ENCODE assay signal across 28 cellular contexts in the genomic region with DNA sequence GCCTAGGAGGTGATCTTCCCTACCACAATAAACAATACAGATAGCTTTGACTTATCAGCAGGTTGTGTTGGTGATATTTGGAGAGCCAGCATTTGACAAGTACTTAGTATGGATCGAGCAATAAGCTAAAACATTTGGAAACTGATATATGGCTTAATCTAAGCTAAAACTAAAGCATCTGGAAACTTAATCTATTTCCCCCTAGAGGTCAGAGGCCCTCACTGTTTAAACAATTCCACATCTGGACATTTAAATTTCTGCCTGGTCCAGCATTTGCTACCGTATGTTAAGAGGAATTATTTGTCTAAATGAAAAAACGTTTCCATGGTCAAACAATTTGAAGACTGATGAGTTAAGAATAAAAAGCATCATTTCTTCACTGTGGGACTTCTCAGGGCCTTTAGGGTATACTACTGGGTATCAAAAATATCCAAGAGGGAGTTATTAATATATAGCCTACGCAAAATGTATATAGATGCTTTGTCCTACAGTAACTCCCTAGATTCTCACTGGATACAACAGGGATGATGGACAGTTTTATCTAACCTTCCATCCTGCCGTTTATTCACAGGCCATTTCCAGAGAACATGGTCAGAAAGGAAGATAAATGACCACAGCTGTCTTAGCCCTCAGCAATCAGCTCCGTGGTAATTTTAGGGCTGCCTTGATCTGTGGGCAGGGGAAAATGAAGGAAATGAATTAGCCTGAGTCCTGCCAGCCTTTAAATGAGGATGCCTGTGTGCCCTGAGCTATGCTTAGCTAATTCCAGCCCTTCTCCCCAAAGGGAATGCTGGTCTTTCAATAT.
DNase-seq lines count a peak whose midpoint lies in the region; ATAC-seq and TF ChIP-seq lines count a peak whose summit lies in the region.
"Had no signal": no experiment of that assay in that cellular context is flagged by ENCODE, and none has a peak within 500 bp of the region (broad histone marks: within the 10 kb centered on the region; RNA-seq: fewer than 3 reads in every experiment).

No MANE protein-coding gene starts in this region.

- H3K9me3 ChIP-seq in cardiac muscle cell (ENCODE audit: low read depth) (peaks cover 3% of the 10 kb centered on the region), skeletal muscle tissue (ENCODE audit: control insufficient read depth in 3 of 3, low read length in 3 of 3) (no peaks in the 10 kb centered on the region), tibial artery (no peaks in the 10 kb centered on the region)
- H3K9me3 ChIP-seq: pancreas, right atrium auricular region had no signal

- ATAC-seq in GM19455 (IDR thresholded peaks at IDR 0.05; ENCODE audit: unreplicated experiment), result no peak
- ATAC-seq: activated T-helper 17 cell treated with anti-CD3 and anti-CD28 coated beads, Interleukin-2, amount 50 U/mL, for 72 hours; natural killer cell treated with Interleukin-12 subunit alpha and Interleukin-12 subunit beta and Interleukin-15 and Interleukin-18, amount 100 ng/mL, for 72 hours had no signal

- intact Hi-C loops in cardiac septum (cut with DNase I), result no loop called here
- intact Hi-C loops in tibial artery (cut with DNase I; ENCODE audit: low total_unique reads), result loop anchor here (5.0 kb wide), 1 partner anchor 135 kb away; the partner anchor contains the start of gene NUDT4

- H3K4me1 ChIP-seq in cardiac muscle cell (ENCODE audit: low read depth) (peaks cover 35% of the 10 kb centered on the region), skeletal muscle tissue (ENCODE audit: control insufficient read depth in 3 of 3, insufficient read depth in 3 of 3, low read length in 3 of 3) (peaks cover 13 to 24% (median 14%) of the 10 kb centered on the region in 3 donors), tibial artery (peaks cover 0 to 28% (median 11%) of the 10 kb centered on the region in 4 donors)
- H3K4me1 ChIP-seq: pancreas had no signal

- DNase-seq in cardiac muscle cell (ENCODE audit: low read depth in 1 of 2, low spot score in 1 of 2), result no peak
- no peak for DNase-seq in cardiac septum (ENCODE audit: low spot score)
- DNase-seq in OCI-M1 (lab: John Stamatoyannopoulos, UW), result peak; percentile 47
- peak; percentile 21 to 71 for DNase-seq in foreskin fibroblast
- DNase-seq in tibial artery, result no peak
- no peak for DNase-seq in NAMALWA (ENCODE audit: low spot score)
- DNase-seq: activated CD4-positive, alpha-beta T cell treated with anti-CD3 and anti-CD28 coated beads, Interleukin-2, amount 50 U/mL, for 48 hours; activated CD4-positive, CD25-positive, alpha-beta regulatory T cell; activated CD8-positive, alpha-beta memory T cell treated with anti-CD3 and anti-CD28 coated beads, Interleukin-2, amount 50 U/mL, for 4 hours; anterior cingulate cortex; GDM1; H7; left lung; midbrain; NCI-H1092; NCI-H187 treated with DMSO at 0.1 percent for 48 hours; NCI-H524; pancreas; SHP77; stimulated activated CD4-positive, alpha-beta T cell treated with anti-CD3 and anti-CD28 coated beads, Interleukin-12 subunit alpha, Interleukin-12 subunit beta, amount 100 ng/mL, for 4 hours; stimulated activated CD4-positive, alpha-beta T cell treated with anti-CD3 and anti-CD28 coated beads, Interleukin-4, amount 100 ng/mL, for 1 hour; trophoblast cell had no signal

- no peaks in the 10 kb centered on the region for H3K36me3 ChIP-seq in cardiac muscle cell
- H3K36me3 ChIP-seq in skeletal muscle tissue (ENCODE audit: control insufficient read depth in 3 of 3, insufficient read depth in 3 of 3, low read length in 3 of 3), result no peaks in the 10 kb centered on the region
- no peaks in the 10 kb centered on the region for H3K36me3 ChIP-seq in tibial artery
- H3K36me3 ChIP-seq: esophagus muscularis mucosa, left lung, pancreas, right atrium auricular region had no signal

- H3K27me3 ChIP-seq in cardiac muscle cell (no peaks in the 10 kb centered on the region), skeletal muscle tissue (ENCODE audit: control insufficient read depth in 3 of 3, insufficient read depth in 3 of 3, low read length in 3 of 3) (no peaks in the 10 kb centered on the region), tibial artery (no peaks in the 10 kb centered on the region)
- H3K27me3 ChIP-seq: esophagus muscularis mucosa, left lung, pancreas, right atrium auricular region had no signal

- H3K27ac ChIP-seq in cardiac muscle cell (peak overlapping the region; percentile 67), skeletal muscle tissue (ENCODE audit: low read depth, low read length) (peak overlapping the region; percentile 6), tibial artery (no peak overlapping the region)
- H3K27ac ChIP-seq: esophagus muscularis mucosa, pancreas, right atrium auricular region had no signal

- TF ChIP-seq CTCF in cardiac muscle cell (IDR thresholded peaks at IDR 0.05; ENCODE audit: low read depth, low read length), result peak; percentile 9
- TF ChIP-seq CTCF in foreskin fibroblast (IDR thresholded peaks at IDR 0.05; ENCODE audit: low read depth, low read length), result no peak
- TF ChIP-seq CTCF in tibial artery (IDR thresholded peaks at IDR 0.05), result no peak

- H3K4me3 ChIP-seq in cardiac muscle cell, result no peak overlapping the region
- no peak overlapping the region for H3K4me3 ChIP-seq in foreskin fibroblast (ENCODE audit: low read depth in 1 of 2, low read length in 2 of 2)
- no peak overlapping the region for H3K4me3 ChIP-seq in skeletal muscle tissue (ENCODE audit: low read length in 3 of 3)
- no peak overlapping the region for H3K4me3 ChIP-seq in tibial artery
- H3K4me3 ChIP-seq: esophagus muscularis mucosa, left lung, pancreas, right atrium auricular region had no signal

- H3K9ac ChIP-seq in skeletal muscle tissue (ENCODE audit: low read depth in 1 of 3, low read length in 3 of 3), result no peak overlapping the region

Comparison
In these comparisons a context has a peak if more than half of its experiments do, and no peak if none do; other contexts are left out.
1. DNase-seq: peak in OCI-M1 (single experiment) and foreskin fibroblast (2 of 2); none in cardiac muscle cell (0 of 2), cardiac septum (single experiment), tibial artery (0 of 2) and NAMALWA (single experiment).
2. H3K27ac ChIP-seq: peak in cardiac muscle cell (single experiment) and skeletal muscle tissue (single experiment); none in tibial artery (0 of 2).